In the genomic region with DNA sequence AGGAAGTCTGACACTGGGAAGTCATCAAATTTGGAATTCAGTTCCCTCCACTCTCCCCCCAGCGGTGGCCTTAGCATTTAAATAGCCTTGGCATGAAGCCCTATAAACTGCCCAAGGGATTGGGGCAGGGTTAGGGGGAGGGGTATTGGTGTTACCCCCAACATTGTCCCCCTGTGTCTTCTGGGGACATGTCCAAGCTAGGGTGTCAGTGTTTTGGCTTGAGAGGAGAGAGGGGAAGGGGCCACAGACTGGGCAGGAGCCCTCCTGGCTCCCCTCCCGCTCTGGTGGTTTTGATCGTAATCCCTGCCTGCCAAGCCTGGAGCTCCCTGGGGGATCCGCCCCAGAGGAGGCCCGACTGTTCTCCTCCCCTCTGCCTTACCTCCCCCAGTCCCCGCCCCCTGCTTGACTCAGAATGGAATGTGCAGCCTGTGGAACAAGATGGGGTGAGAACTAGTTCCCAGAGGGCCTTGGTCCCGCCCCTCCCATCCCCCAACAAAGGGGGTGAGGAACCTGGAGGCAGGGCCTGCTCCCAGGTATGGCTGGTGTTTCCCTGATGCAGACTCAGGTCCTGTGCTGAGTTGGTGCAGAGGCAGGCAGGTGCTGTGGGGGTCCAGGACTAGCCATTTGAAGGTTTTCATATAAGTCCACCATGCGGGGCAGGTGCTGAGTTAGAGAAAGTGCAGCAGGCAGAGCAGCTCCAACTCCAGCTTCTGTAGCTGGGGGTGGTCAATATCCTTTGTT, we compare ENCODE assay signal across 1 cellular context.
TF ChIP-seq lines count a peak whose summit lies in the region.

No MANE protein-coding gene starts in this region.

TF ChIP-seq in HEK293, 187 proteins besides CTCF, POLR2A, EP300 and RAD21 (continued from another document and continues in another):
- TF ChIP-seq ZNF148 (tag by site-specific recombination; IDR thresholded peaks at IDR 0.05; ENCODE audit: borderline replicate concordance) = no peak
- peak; percentile 92 for TF ChIP-seq PRDM10 (tag by site-specific recombination; IDR thresholded peaks at IDR 0.05)
- TF ChIP-seq SCRT1 (tag by site-specific recombination; IDR thresholded peaks at IDR 0.05; ENCODE audit: borderline replicate concordance) = peak; percentile 32; the same call in 1 of the 2 replicates
- TF ChIP-seq ZNF239 (tag by site-specific recombination; IDR thresholded peaks at IDR 0.05) = no peak
- no peak for TF ChIP-seq ZNF501 (tag by site-specific recombination; IDR thresholded peaks at IDR 0.05)
- TF ChIP-seq ZNF791 (tag by site-specific recombination; IDR thresholded peaks at IDR 0.05) = no peak
- no peak for TF ChIP-seq HOXA7 (CRISPR knock-in tag; IDR thresholded peaks at IDR 0.05; ENCODE audit: borderline replicate concordance)
- TF ChIP-seq IKZF3 (tag by site-specific recombination; IDR thresholded peaks at IDR 0.05) = peak; percentile 72
- TF ChIP-seq ZNF544 (tag by site-specific recombination; IDR thresholded peaks at IDR 0.05) = no peak
- no peak for TF ChIP-seq ZNF449 (tag by site-specific recombination; IDR thresholded peaks at IDR 0.05)
- no peak for TF ChIP-seq ZNF664 (tag by site-specific recombination; IDR thresholded peaks at IDR 0.05)
- TF ChIP-seq ZNF211 (tag by site-specific recombination; IDR thresholded peaks at IDR 0.05; ENCODE audit: low read depth) = no peak
- no peak for TF ChIP-seq MEIS1 (CRISPR knock-in tag; IDR thresholded peaks at IDR 0.05; ENCODE audit: borderline replicate concordance)
- no peak for TF ChIP-seq ZFP41 (tag by site-specific recombination; IDR thresholded peaks at IDR 0.05; ENCODE audit: borderline replicate concordance)
- TF ChIP-seq GFI1B (tag by site-specific recombination; IDR thresholded peaks at IDR 0.05) = no peak
- TF ChIP-seq ZNF473 (tag by site-specific recombination; IDR thresholded peaks at IDR 0.05) = no peak
- TF ChIP-seq ZNF140 (tag by site-specific recombination; IDR thresholded peaks at IDR 0.05) = no peak
- no peak for TF ChIP-seq ZNF133 (tag by site-specific recombination; IDR thresholded peaks at IDR 0.05)
- TF ChIP-seq ZFHX2 (tag by site-specific recombination; conservative IDR thresholded peaks at IDR 0.05) = peak; percentile 41; the same call in 1 of the 2 replicates
- TF ChIP-seq ZNF274 (IDR thresholded peaks at IDR 0.05; ENCODE audit: low read length) = no peak
- no peak for TF ChIP-seq ZNF274 (tag by site-specific recombination; IDR thresholded peaks at IDR 0.05; ENCODE audit: borderline replicate concordance)
- TF ChIP-seq PRDM2 (tag by site-specific recombination; IDR thresholded peaks at IDR 0.05; ENCODE audit: borderline replicate concordance) = no peak
- no peak for TF ChIP-seq ZNF530 (tag by site-specific recombination; IDR thresholded peaks at IDR 0.05; ENCODE audit: low read depth)
- TF ChIP-seq ZNF704 (tag by site-specific recombination; IDR thresholded peaks at IDR 0.05) = no peak
- no peak for TF ChIP-seq GLI2 (tag by site-specific recombination; IDR thresholded peaks at IDR 0.05; ENCODE audit: borderline replicate concordance, low read depth)
- no peak for TF ChIP-seq ZNF624 (tag by site-specific recombination; IDR thresholded peaks at IDR 0.05)
- TF ChIP-seq ZNF350 (tag by site-specific recombination; IDR thresholded peaks at IDR 0.05) = no peak
- no peak for TF ChIP-seq ZNF843 (tag by site-specific recombination; IDR thresholded peaks at IDR 0.05)
- TF ChIP-seq ZBTB20 (tag by site-specific recombination; IDR thresholded peaks at IDR 0.05) = no peak
- 0 out of 2 replicates have a peak, but pooled peaks have one; percentile 31 for TF ChIP-seq KLF16 (tag by site-specific recombination; IDR thresholded peaks at IDR 0.05)
- TF ChIP-seq ZNF366 (tag by site-specific recombination; conservative IDR thresholded peaks at IDR 0.05) = peak; percentile 73
- no peak for TF ChIP-seq ZNF146 (tag by site-specific recombination; IDR thresholded peaks at IDR 0.05)
- TF ChIP-seq YY1 (tag by site-specific recombination; IDR thresholded peaks at IDR 0.05) = no peak
- peak; percentile 75 for TF ChIP-seq KLF1 (tag by site-specific recombination; IDR thresholded peaks at IDR 0.05)
- no peak for TF ChIP-seq HOXC10 (CRISPR knock-in tag; IDR thresholded peaks at IDR 0.05)
- TF ChIP-seq, protein P1, sequence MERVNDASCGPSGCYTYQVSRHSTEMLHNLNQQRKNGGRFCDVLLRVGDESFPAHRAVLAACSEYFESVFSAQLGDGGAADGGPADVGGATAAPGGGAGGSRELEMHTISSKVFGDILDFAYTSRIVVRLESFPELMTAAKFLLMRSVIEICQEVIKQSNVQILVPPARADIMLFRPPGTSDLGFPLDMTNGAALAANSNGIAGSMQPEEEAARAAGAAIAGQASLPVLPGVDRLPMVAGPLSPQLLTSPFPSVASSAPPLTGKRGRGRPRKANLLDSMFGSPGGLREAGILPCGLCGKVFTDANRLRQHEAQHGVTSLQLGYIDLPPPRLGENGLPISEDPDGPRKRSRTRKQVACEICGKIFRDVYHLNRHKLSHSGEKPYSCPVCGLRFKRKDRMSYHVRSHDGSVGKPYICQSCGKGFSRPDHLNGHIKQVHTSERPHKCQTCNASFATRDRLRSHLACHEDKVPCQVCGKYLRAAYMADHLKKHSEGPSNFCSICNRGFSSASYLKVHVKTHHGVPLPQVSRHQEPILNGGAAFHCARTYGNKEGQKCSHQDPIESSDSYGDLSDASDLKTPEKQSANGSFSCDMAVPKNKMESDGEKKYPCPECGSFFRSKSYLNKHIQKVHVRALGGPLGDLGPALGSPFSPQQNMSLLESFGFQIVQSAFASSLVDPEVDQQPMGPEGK (tag by site-specific recombination; IDR thresholded peaks at IDR 0.05) = peak; percentile 85
- no peak for TF ChIP-seq ZNF558 (tag by site-specific recombination; IDR thresholded peaks at IDR 0.05)
